In the genomic region with DNA sequence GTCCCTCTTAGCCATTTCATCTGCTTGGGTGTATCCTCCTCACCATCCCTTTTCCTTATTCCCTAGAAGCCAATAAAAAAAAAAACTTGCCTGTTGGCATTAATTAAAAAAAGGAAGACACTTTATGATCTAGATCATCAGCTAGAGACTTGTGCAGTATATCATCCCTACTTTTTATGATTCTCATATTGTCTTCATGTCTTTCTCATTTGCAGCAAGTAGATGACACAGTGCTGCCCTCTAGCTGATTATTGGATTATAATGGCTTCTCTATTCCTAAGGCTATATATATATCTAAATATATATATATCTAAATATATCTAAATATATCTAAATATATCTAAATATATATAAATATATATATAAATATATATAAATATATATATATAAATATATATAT, we compare ENCODE assay signal across 8 cellular contexts.
DNase-seq lines count a peak whose midpoint lies in the region; ATAC-seq and TF ChIP-seq lines count a peak whose summit lies in the region.

No MANE protein-coding gene starts in this region.

- no peaks in the 10 kb centered on the region for H3K9me3 Mint-ChIP-seq in nephron progenitor cell

- TF ChIP-seq CTCF in GM12864 (IDR thresholded peaks at IDR 0.05; ENCODE audit: low read depth, low read length, missing control alignments) (peak; percentile 40), brain microvascular endothelial cell (IDR thresholded peaks at IDR 0.05; ENCODE audit: low read depth, low read length, missing control alignments) (peak; percentile 31), nephron progenitor cell (IDR thresholded peaks at IDR 0.05) (peak; percentile 33)

- no peaks in the 10 kb centered on the region for H3K27me3 ChIP-seq in brain microvascular endothelial cell (replicated peaks)

- peaks cover 4% of the 10 kb centered on the region for H3K36me3 Mint-ChIP-seq in nephron progenitor cell (ENCODE audit: low read depth)

- no peak overlapping the region for H3K27ac Mint-ChIP-seq in nephron progenitor cell

- in situ Hi-C loops in brain microvascular endothelial cell (cut with HindIII; ENCODE audit: low pct_ligation_motif_present, low sequenced_read_pairs) = no loop called here

- ATAC-seq in GM18520 (IDR thresholded peaks at IDR 0.05; ENCODE audit: unreplicated experiment) = no peak
- ATAC-seq in HG03025 (IDR thresholded peaks at IDR 0.05; ENCODE audit: low FRiP score, unreplicated experiment) = no peak

- H3K27me3 Mint-ChIP-seq in nephron progenitor cell (ENCODE audit: low read depth, poor library complexity) = no peaks in the 10 kb centered on the region

- peak; percentile 10 for DNase-seq in A172 (ENCODE audit: low spot score)
- no peak for DNase-seq in GM12864 (ENCODE audit: low read depth)
- peak; percentile 26 for DNase-seq in NCI-H2227 treated with DMSO at 0.1 percent for 48 hours (lab: John Stamatoyannopoulos, UW)
- DNase-seq in brain microvascular endothelial cell = peak; percentile 48
- DNase-seq in nephron progenitor cell = no peak
- DNase-seq in stimulated activated CD4-positive, alpha-beta T cell treated with anti-CD3 and anti-CD28 coated beads, Interleukin-4, amount 100 ng/mL, for 1 hour = no peak

- no peak overlapping the region for H3K27ac ChIP-seq in brain microvascular endothelial cell

- H3K4me1 Mint-ChIP-seq in nephron progenitor cell = peaks cover 24% of the 10 kb centered on the region

- no peak overlapping the region for H3K4me3 ChIP-seq in GM12864 (ENCODE audit: low read depth, low read length)
- H3K4me3 ChIP-seq in brain microvascular endothelial cell (ENCODE audit: low read depth, low read length) = no peak overlapping the region

- H3K36me3 ChIP-seq in brain microvascular endothelial cell (replicated peaks) = no peaks in the 10 kb centered on the region

- no peak overlapping the region for H3K4me3 Mint-ChIP-seq in nephron progenitor cell

Comparison
In these comparisons a context has a peak if more than half of its experiments do, and no peak if none do; other contexts are left out.
1. DNase-seq: peak in A172 (single experiment), NCI-H2227 treated with DMSO at 0.1 percent for 48 hours (single experiment) and brain microvascular endothelial cell (single experiment); none in GM12864 (single experiment), nephron progenitor cell (single experiment) and stimulated activated CD4-positive, alpha-beta T cell treated with anti-CD3 and anti-CD28 coated beads, Interleukin-4, amount 100 ng/mL, for 1 hour (single experiment).
2. Peak in every context shown above with its lines, with median percentiles within 50 percentile points of each other: CTCF ChIP-seq.